In genomic region chr10:27981744-27982143, GRCh38 we compare ENCODE assay signal across 29 cellular contexts. TPM values are rescaled to one million over a fixed set of nuclear protein-coding genes. Genes with fewer than 3 reads are reported as not detected.
"Had no signal": no experiment of that assay in that cellular context is flagged by ENCODE, and none has a peak within 500 bp of the region (broad histone marks: within the 10 kb centered on the region; RNA-seq: fewer than 3 reads in every experiment).

No MANE protein-coding gene starts in this region.

- H3K36me3 ChIP-seq: stomach, suprapubic skin, thoracic aorta, thyroid gland, tibial artery, tibial nerve, transverse colon, upper lobe of left lung, upper lobe of right lung, uterus, vagina had no signal

- H3K4me1 ChIP-seq: stomach, suprapubic skin, testis, thyroid gland, tibial artery, tibial nerve, transverse colon, upper lobe of left lung, upper lobe of right lung, uterus, vagina had no signal

- H3K27ac ChIP-seq: stomach, suprapubic skin, testis, thoracic aorta, thyroid gland, tibial artery, tibial nerve, transverse colon, upper lobe of left lung, upper lobe of right lung, uterus, vagina had no signal

- H3K27ac Mint-ChIP-seq: stimulated activated effector memory CD8-positive, alpha-beta T cell treated with anti-CD3 and anti-CD28 coated beads, Interleukin-12 subunit alpha, Interleukin-12 subunit beta, amount 100 ng/mL, for 72 hours; stimulated activated naive B cell treated with anti-CD40 and anti-IgM and Interleukin-4, amounts not matched to agents 10 μg/mL and 1 μg/mL and 100 μg/mL, for 72 hours; stimulated activated naive CD8-positive, alpha-beta T cell treated with anti-CD3 and anti-CD28 coated beads, Interleukin-15, amount 100 ng/mL, for 72 hours; stimulated activated naive CD8-positive, alpha-beta T cell treated with anti-CD3 and anti-CD28 coated beads, Interleukin-15, Interleukin-2, amounts not matched to agents 100 ng/mL and 50 ng/mL, for 24 hours; type B pancreatic cell had no signal

- H3K27me3 Mint-ChIP-seq: stimulated activated naive B cell treated with anti-CD40 and anti-IgM and Interleukin-4, amounts not matched to agents 10 μg/mL and 1 μg/mL and 100 μg/mL, for 72 hours had no signal

- H3K4me1 Mint-ChIP-seq: stimulated activated effector memory CD8-positive, alpha-beta T cell treated with anti-CD3 and anti-CD28 coated beads, Interleukin-12 subunit alpha, Interleukin-12 subunit beta, amount 100 ng/mL, for 72 hours; stimulated activated naive B cell treated with anti-CD40 and anti-IgM and Interleukin-4, amounts not matched to agents 10 μg/mL and 1 μg/mL and 100 μg/mL, for 72 hours; stimulated activated naive CD8-positive, alpha-beta T cell treated with anti-CD3 and anti-CD28 coated beads, Interleukin-15, amount 100 ng/mL, for 72 hours had no signal

- H3K4me3 Mint-ChIP-seq: stimulated activated effector memory CD8-positive, alpha-beta T cell treated with anti-CD3 and anti-CD28 coated beads, Interleukin-12 subunit alpha, Interleukin-12 subunit beta, amount 100 ng/mL, for 72 hours; stimulated activated naive B cell treated with anti-CD40 and anti-IgM and Interleukin-4, amounts not matched to agents 10 μg/mL and 1 μg/mL and 100 μg/mL, for 72 hours; stimulated activated naive CD8-positive, alpha-beta T cell treated with anti-CD3 and anti-CD28 coated beads, Interleukin-15, amount 100 ng/mL, for 72 hours; stimulated activated naive CD8-positive, alpha-beta T cell treated with anti-CD3 and anti-CD28 coated beads, Interleukin-15, Interleukin-2, amounts not matched to agents 100 ng/mL and 50 ng/mL, for 24 hours; type B pancreatic cell had no signal

- H3K36me3 Mint-ChIP-seq: stimulated activated effector memory CD8-positive, alpha-beta T cell treated with anti-CD3 and anti-CD28 coated beads, Interleukin-12 subunit alpha, Interleukin-12 subunit beta, amount 100 ng/mL, for 72 hours; stimulated activated naive B cell treated with anti-CD40 and anti-IgM and Interleukin-4, amounts not matched to agents 10 μg/mL and 1 μg/mL and 100 μg/mL, for 72 hours; type B pancreatic cell had no signal

- H3K27me3 ChIP-seq: stomach, suprapubic skin, testis, thyroid gland, tibial artery, tibial nerve, transverse colon, upper lobe of left lung, upper lobe of right lung, uterus, vagina had no signal

- H3K9me3 Mint-ChIP-seq: stimulated activated effector memory CD8-positive, alpha-beta T cell treated with anti-CD3 and anti-CD28 coated beads, Interleukin-12 subunit alpha, Interleukin-12 subunit beta, amount 100 ng/mL, for 72 hours; stimulated activated naive B cell treated with anti-CD40 and anti-IgM and Interleukin-4, amounts not matched to agents 10 μg/mL and 1 μg/mL and 100 μg/mL, for 72 hours; stimulated activated naive CD8-positive, alpha-beta T cell treated with anti-CD3 and anti-CD28 coated beads, Interleukin-15, amount 100 ng/mL, for 72 hours; type B pancreatic cell had no signal

- ATAC-seq: stimulated activated naive B cell treated with anti-CD40 and anti-IgM and Interleukin-4, amounts not matched to agents 10 μg/mL and 1 μg/mL and 100 μg/mL, for 72 hours; stimulated activated naive CD8-positive, alpha-beta T cell treated with anti-CD3 and anti-CD28 coated beads, Interleukin-15, amount 100 ng/mL, for 72 hours; stimulated activated naive CD8-positive, alpha-beta T cell treated with anti-CD3 and anti-CD28 coated beads, Interleukin-15, Interleukin-2, amounts not matched to agents 100 U/mL and 50 U/mL, for 24 hours; upper lobe of right lung had no signal

- FAIRE-seq: urothelium cell line had no signal

- H3K4me3 ChIP-seq: stomach, suprapubic skin, testis, thoracic aorta, thyroid gland, tibial artery, tibial nerve, transverse colon, upper lobe of left lung, upper lobe of right lung, uterus, vagina had no signal

- DNase-seq: stimulated activated CD4-positive, alpha-beta T cell treated with anti-CD3 and anti-CD28 coated beads, Interleukin-2, amount 100 ng/mL, for 48 hours; stimulated activated CD4-positive, alpha-beta T cell treated with anti-CD3 and anti-CD28 coated beads, Interleukin-4, amount 100 ng/mL, for 1 hour; stimulated activated CD4-positive, alpha-beta T cell treated with anti-CD3 and anti-CD28 coated beads, Interleukin-4, amount 100 ng/mL, for 24 hours; stimulated activated CD4-positive, alpha-beta T cell treated with anti-CD3 and anti-CD28 coated beads, Interleukin-4, amount 100 ng/mL, for 4 hours; stimulated activated CD8-positive, alpha-beta memory T cell treated with anti-CD3 and anti-CD28 coated beads, Interleukin-4, amount 100 ng/mL, for 48 hours; stimulated activated naive B cell treated with anti-CD40 and anti-IgM and Interleukin-4, amounts not matched to agents 10 μg/mL and 1 μg/mL and 100 μg/mL, for 72 hours; stimulated activated naive CD4-positive, alpha-beta T cell; stimulated activated naive CD4-positive, alpha-beta T cell treated with Interleukin-2 at 50 U/mL for 16 hours; stimulated activated naive CD8-positive, alpha-beta T cell treated with anti-CD3 and anti-CD28 coated beads, Interleukin-15, amount 100 ng/mL, for 72 hours; stimulated activated naive CD8-positive, alpha-beta T cell treated with anti-CD3 and anti-CD28 coated beads, Interleukin-15, Interleukin-2, amounts not matched to agents 100 U/mL and 50 U/mL, for 24 hours; stomach; substantia nigra; testis; thyroid gland; tibial artery; transverse colon; trophoblast cell; upper lobe of left lung; upper lobe of right lung; uterus had no signal

- H3K9me3 ChIP-seq: stomach, suprapubic skin, testis, thoracic aorta, thyroid gland, tibial nerve, transverse colon, upper lobe of left lung, upper lobe of right lung, uterus, vagina had no signal

RNA-seq across cellular contexts. Expression of gene ODAD2, which starts 17.1 kb away (rescaled TPM):
- total RNA-seq: subcutaneous adipose tissue had no signal
